8 cellular contexts compared by ENCODE assay signal in the genomic region with DNA sequence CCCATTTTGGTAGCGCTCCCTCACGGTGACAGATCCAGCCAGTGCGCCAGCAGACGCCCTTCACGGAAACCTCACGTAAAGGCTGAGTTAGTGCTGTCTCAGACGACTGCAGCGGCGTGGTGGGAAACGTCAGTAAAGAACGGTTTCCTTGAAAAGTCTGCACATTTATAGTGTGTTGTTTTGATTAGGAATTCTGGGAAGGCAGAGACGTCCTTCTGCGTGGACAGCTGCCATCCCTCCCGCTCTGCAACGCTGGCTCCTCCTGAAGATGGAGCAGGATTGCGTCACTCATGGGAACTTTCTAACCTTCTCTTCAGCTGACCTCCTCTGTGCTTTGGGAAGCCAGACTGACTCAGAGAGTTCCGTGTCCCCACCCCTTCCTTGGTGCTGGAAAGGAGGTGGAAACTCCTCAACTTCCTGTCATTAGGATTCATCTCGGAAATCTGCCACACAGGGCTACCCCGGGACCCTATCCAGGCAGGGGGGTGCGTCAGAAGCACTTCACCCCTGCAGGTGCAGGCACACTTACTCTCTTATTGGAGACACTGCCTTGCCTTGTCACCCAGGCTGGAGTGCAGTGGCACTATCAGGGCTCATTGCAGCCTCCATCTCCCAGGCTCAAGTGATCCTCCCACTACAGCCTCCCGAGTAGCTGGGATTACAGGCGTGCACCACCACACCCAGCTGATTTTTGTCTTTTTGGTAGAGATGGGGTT. TPM values are rescaled to one million over a fixed set of nuclear protein-coding genes. Genes with fewer than 3 reads are reported as not detected.
DNase-seq lines count a peak whose midpoint lies in the region; ATAC-seq and TF ChIP-seq lines count a peak whose summit lies in the region.
"Had no signal": no experiment of that assay in that cellular context is flagged by ENCODE, and none has a peak within 500 bp of the region (broad histone marks: within the 10 kb centered on the region; RNA-seq: fewer than 3 reads in every experiment).

No MANE protein-coding gene starts in this region.

- H4K91ac ChIP-seq in IMR-90 (ENCODE audit: insufficient read depth, low read depth, low read length) = peak overlapping the region; percentile 75

- TF ChIP-seq CTCF in IMR-90 (conservative IDR thresholded peaks at IDR 0.05; ENCODE audit: low read depth, low read length) (no peak), lung (IDR thresholded peaks at IDR 0.05; ENCODE audit: control extremely low read depth, extremely low read depth) (no peak), transverse colon (IDR thresholded peaks at IDR 0.05) (no peak)

- H3K79me1 ChIP-seq in IMR-90 (ENCODE audit: low read depth in 1 of 2, low read length in 2 of 2) = no peaks in the 10 kb centered on the region

- peak overlapping the region; percentile 86 for H3K4ac ChIP-seq in IMR-90 (ENCODE audit: low read depth, low read length)

- no peak overlapping the region for H2AK9ac ChIP-seq in IMR-90 (replicated peaks; ENCODE audit: low read depth, low read length, poor library complexity)

- H2BK15ac ChIP-seq in IMR-90 (ENCODE audit: low read depth, low read length) = peak overlapping the region; percentile 35; the same call in 1 of the 3 replicates

- H3K4me1 ChIP-seq in IMR-90 (ENCODE audit: control insufficient read depth, insufficient read depth, low read length) = peaks cover 12% of the 10 kb centered on the region
- H3K4me1 ChIP-seq in esophagus (ENCODE audit: control insufficient read depth in 2 of 2, insufficient read depth in 2 of 2, low read length in 1 of 2) = no peaks in the 10 kb centered on the region
- H3K4me1 ChIP-seq in lung (ENCODE audit: control insufficient read depth in 2 of 2, insufficient read depth in 2 of 2, low read length in 2 of 2) = peaks cover 0 to 2% of the 10 kb centered on the region in 2 donors
- H3K4me1 ChIP-seq in transverse colon = peaks cover 0 to 9% (median 7%) of the 10 kb centered on the region in 4 donors

- CTCF ChIA-PET in IMR-90 (lab: Yijun Ruan, JAX) = no interaction called here

- H4K5ac ChIP-seq in IMR-90 (ENCODE audit: low read depth, low read length) = peak overlapping the region; percentile 52

- DNase-seq in IMR-90 (peak; percentile 100), lung (ENCODE audit: low spot score) (peak; percentile 46), transverse colon (peak; percentile 66)
- no peak for DNase-seq in stimulated activated CD4-positive, alpha-beta T cell treated with anti-CD3 and anti-CD28 coated beads, Interleukin-2, amount 100 ng/mL, for 48 hours
- DNase-seq: NCI-H446 treated with DMSO at 0.1 percent for 48 hours had no signal

- peak overlapping the region; percentile 64 for H3K4me2 ChIP-seq in IMR-90 (ENCODE audit: low read depth, low read length)

- peak overlapping the region; percentile 44 for H2AK5ac ChIP-seq in IMR-90 (ENCODE audit: low read depth, low read length)

- peak overlapping the region; percentile 78 for H3K14ac ChIP-seq in IMR-90 (replicated peaks; ENCODE audit: low read depth, low read length)

- in situ Hi-C loops in IMR-90 (cut with MboI; ENCODE audit: low sequenced_read_pairs) (no loop called here), transverse colon (cut with MboI; ENCODE audit: low pct_ligation_motif_present in 1 of 4, low pct_unique_long_range_greater_than_20kb in 1 of 4, low sequenced_read_pairs in 3 of 4) (no loop called here)

- H2BK120ac ChIP-seq in IMR-90 (ENCODE audit: low read depth, low read length) = peak overlapping the region; percentile 80

- H3K23ac ChIP-seq in IMR-90 (ENCODE audit: low read depth, low read length) = peak overlapping the region; percentile 73

- TF ChIP-seq POLR2A in IMR-90 (IDR thresholded peaks at IDR 0.05; ENCODE audit: low read depth, low read length) (peak; percentile 88), transverse colon (IDR thresholded peaks at IDR 0.05) (peak; percentile 48)

- intact Hi-C loops in IMR-90 (cut with micrococcal nuclease) (no loop called here), transverse colon (cut with DNase I; ENCODE audit: low total_unique reads) (no loop called here)

- peak overlapping the region; percentile 58 for H3K18ac ChIP-seq in IMR-90 (ENCODE audit: low read depth, low read length)

- peak overlapping the region; percentile 5 to 92 for H4K8ac ChIP-seq in IMR-90 (ENCODE audit: low read depth in 2 of 2, low read length in 2 of 2)

- no peaks in the 10 kb centered on the region for H3K27me3 ChIP-seq in IMR-90 (ENCODE audit: control insufficient read depth, insufficient read depth, low read length)
- no peaks in the 10 kb centered on the region for H3K27me3 ChIP-seq in esophagus (ENCODE audit: control insufficient read depth in 1 of 2, insufficient read depth in 2 of 2, low read length in 2 of 2)
- no peaks in the 10 kb centered on the region for H3K27me3 ChIP-seq in lung (ENCODE audit: control insufficient read depth, insufficient read depth)
- H3K27me3 ChIP-seq in transverse colon = no peaks in the 10 kb centered on the region

- WGBS in IMR-90 (ENCODE audit: extremely low coverage in 2 of 2, insufficient read length in 1 of 2), 2 experiments = 17% methylated on average over 3 of the region's 22 CpGs; no CpG with 5 or more reads in 1 of the 2 experiments
- WGBS in esophagus, 2 donors = 70 to 75% methylated on average over 22 of the region's 22 CpGs
- 62 to 77% methylated on average over 22 of the region's 22 CpGs for WGBS in lung, 2 donors
- 66 to 73% methylated on average over 10 to 22 of the region's 22 CpGs for WGBS in transverse colon (ENCODE audit: low coverage in 1 of 2), 2 donors

- dilution Hi-C loops in IMR-90 (cut with HindIII; ENCODE audit: low sequenced_read_pairs, unreplicated experiment) = no loop called here

- POLR2A ChIA-PET in IMR-90 (lab: Charles Lee; ENCODE audit: unreplicated experiment) = interaction anchor here (0.6 kb wide), 1 partner anchor 31 kb away, joined by 3 read pairs; no protein-coding TSS in a partner anchor

- no peaks in the 10 kb centered on the region for H4K20me1 ChIP-seq in IMR-90 (ENCODE audit: insufficient read depth, low read length)

- H3K36me3 ChIP-seq in IMR-90 (ENCODE audit: control insufficient read depth, insufficient read depth, low read length) (no peaks in the 10 kb centered on the region), esophagus (ENCODE audit: control insufficient read depth in 2 of 2, insufficient read depth in 2 of 2, low read length in 1 of 2) (no peaks in the 10 kb centered on the region), lung (ENCODE audit: control insufficient read depth in 2 of 2, insufficient read depth in 2 of 2, low read length in 2 of 2) (no peaks in the 10 kb centered on the region), transverse colon (no peaks in the 10 kb centered on the region)

- H2BK20ac ChIP-seq in IMR-90 (ENCODE audit: low read depth, low read length) = peak overlapping the region; percentile 73; the same call in 1 of the 2 replicates

- H3K27ac ChIP-seq in IMR-90 (ENCODE audit: insufficient read depth, low read length) (peak overlapping the region; percentile 71), esophagus (ENCODE audit: low read depth in 2 of 2, low read length in 1 of 2) (peak overlapping the region; percentile 72 to 81), lung (ENCODE audit: low read depth in 1 of 2, low read length in 1 of 2) (peak overlapping the region in 1 of 2 donors; percentile 14), transverse colon (peak overlapping the region; percentile 74 to 86 (median 76))

- BruUV-seq in IMR-90 (replicated peaks; lab: Mats Ljungman, UMichigan) = no TSS peak

- ATAC-seq in IMR-90 (ENCODE audit: low read depth) (peak; percentile 98), lung (ENCODE audit: insufficient read depth, low FRiP score) (peak; percentile 68), GM18870 (IDR thresholded peaks at IDR 0.05; ENCODE audit: unreplicated experiment) (no peak), HG03432 (IDR thresholded peaks at IDR 0.05; ENCODE audit: unreplicated experiment) (no peak)

- peaks cover 14% of the 10 kb centered on the region for H3K9me1 ChIP-seq in IMR-90 (ENCODE audit: insufficient read depth, low read length)

- peak overlapping the region; percentile 56 for H3K9ac ChIP-seq in IMR-90 (ENCODE audit: low read depth, low read length)

- H3K4me3 ChIP-seq in IMR-90 (ENCODE audit: insufficient read depth, low read depth, low read length) (peak overlapping the region; percentile 13; the same call in 1 of the 2 replicates), esophagus (ENCODE audit: low read depth in 1 of 2, low read length in 2 of 2) (no peak overlapping the region), lung (no peak overlapping the region), transverse colon (peak overlapping the region in 1 of 4 donors; percentile 2)

- H3K9me3 ChIP-seq in IMR-90 (ENCODE audit: control insufficient read depth, insufficient read depth, low read length) (no peaks in the 10 kb centered on the region), esophagus (ENCODE audit: control insufficient read depth in 2 of 2, insufficient read depth in 1 of 2, low read depth in 1 of 2, low read length in 1 of 2) (no peaks in the 10 kb centered on the region), lung (ENCODE audit: control insufficient read depth in 2 of 2, insufficient read depth in 1 of 2, low read length in 1 of 2) (no peaks in the 10 kb centered on the region), transverse colon (no peaks in the 10 kb centered on the region)

- peak overlapping the region; percentile 32; the same call in 1 of the 2 replicates for H3K56ac ChIP-seq in IMR-90 (ENCODE audit: extremely low read depth, insufficient read depth, low read length)

- peak overlapping the region; percentile 70 for H2BK5ac ChIP-seq in IMR-90 (ENCODE audit: low read depth, low read length, poor library complexity, severe bottlenecking)

- H2AFZ ChIP-seq in IMR-90 (replicated peaks; ENCODE audit: low read length, poor library complexity) = peak overlapping the region; percentile 94

- TF ChIP-seq EP300 in transverse colon (IDR thresholded peaks at IDR 0.05; ENCODE audit: low read depth) = peak; percentile 88

- TF ChIP-seq RAD21 in IMR-90 (IDR thresholded peaks at IDR 0.05; ENCODE audit: low read length) = no peak

TF ChIP-seq in IMR-90, 13 proteins besides CTCF, POLR2A, EP300 and RAD21 (continues in another document):
- TF ChIP-seq RCOR1 (IDR thresholded peaks at IDR 0.05; ENCODE audit: insufficient replicate concordance, low read length) (no peak), SMC3 (IDR thresholded peaks at IDR 0.05; ENCODE audit: low read depth, low read length) (peak; percentile 13; the same call in 1 of the 2 replicates)

RNA-seq across cellular contexts. Expression of gene CRISPLD2, which starts 24.3 kb away (rescaled TPM):
- 35.0 and 37.5 TPM in 2 replicates for total RNA-seq in IMR-90 (2012; rRNA removed)
- polyA plus RNA-seq in IMR-90 (2012; rRNA removed) = 21.3 and 23.1 TPM in 2 replicates
- 17.6 and 30.1 TPM in 2 replicates for polyA plus RNA-seq in IMR-90 (2012; cell fraction: cytosol; rRNA removed)
- 26.7 and 30.7 TPM in 2 replicates for polyA plus RNA-seq in IMR-90 (2012; cell fraction: nucleus; rRNA removed; ENCODE audit: low replicate concordance)
- 1 to 10 TPM; 3.7 to 8.8 TPM for polyA plus RNA-seq in esophagus
- total RNA-seq in lung = 100 to 1,000 TPM in 1 of 2 donors, 10 to 100 TPM in 1; 31.3 to 136 TPM
- polyA plus RNA-seq in lung = 10 to 100 TPM; 30.3 to 53.7 TPM
- total RNA-seq in transverse colon = 100 to 1,000 TPM in 1 of 4 donors, 10 to 100 TPM in 3; 53.4 to 326 (median 71.0) TPM

Comparison
In these comparisons a context has a peak if more than half of its experiments do, and no peak if none do; other contexts are left out.
1. ATAC-seq: peak in IMR-90 (single experiment) and lung (single experiment); none in GM18870 (single experiment) and HG03432 (single experiment).
2. DNase-seq: peak in IMR-90 (single experiment), lung (single experiment) and transverse colon (single experiment); none in stimulated activated CD4-positive, alpha-beta T cell treated with anti-CD3 and anti-CD28 coated beads, Interleukin-2, amount 100 ng/mL, for 48 hours (0 of 2).